In genomic region chr19:45311640-45312039, GRCh38 we compare ENCODE assay signal across 2 cellular contexts.
TF ChIP-seq lines count a peak whose summit lies in the region.

No MANE protein-coding gene starts in this region.

TF ChIP-seq in K562, 482 proteins besides CTCF, POLR2A, EP300 and RAD21:
- peak; percentile 48; the same call in 1 of the 2 replicates for TF ChIP-seq CREM (IDR thresholded peaks at IDR 0.05; ENCODE audit: low read depth)
- TF ChIP-seq GABPA (tag; conservative IDR thresholded peaks at IDR 0.05; ENCODE audit: low read depth), result 0 out of 2 replicates have a peak, but pooled peaks have one; percentile 36
- no peak for TF ChIP-seq ZC3H8 (IDR thresholded peaks at IDR 0.05)
- TF ChIP-seq C11orf30 (IDR thresholded peaks at IDR 0.05; ENCODE audit: low read depth), result no peak
- no peak for TF ChIP-seq RFX5 (IDR thresholded peaks at IDR 0.05; ENCODE audit: low read depth, low read length)
- TF ChIP-seq CREB1 (IDR thresholded peaks at IDR 0.05), result no peak; the same call in 1 of the 2 replicates
- TF ChIP-seq CREB1 (CRISPR knock-in tag; IDR thresholded peaks at IDR 0.05), result 0 out of 2 replicates have a peak, but pooled peaks have one; percentile 23
- peak; percentile 75 for TF ChIP-seq GABPB1 (CRISPR knock-in tag; IDR thresholded peaks at IDR 0.05)
- no peak for TF ChIP-seq BRD4 (IDR thresholded peaks at IDR 0.05)

TF ChIP-seq in HepG2, 621 proteins besides CTCF, POLR2A, EP300 and RAD21:
- TF ChIP-seq NFKB2 (CRISPR knock-in tag; IDR thresholded peaks at IDR 0.05; ENCODE audit: borderline replicate concordance), result no peak
- TF ChIP-seq ZBTB21 (CRISPR knock-in tag; IDR thresholded peaks at IDR 0.05), result peak; percentile 96
- TF ChIP-seq ZHX2 (IDR thresholded peaks at IDR 0.05; ENCODE audit: low read depth), result peak; percentile 77
- TF ChIP-seq ZHX2 (CRISPR knock-in tag; IDR thresholded peaks at IDR 0.05; ENCODE audit: borderline replicate concordance), result no peak
- TF ChIP-seq SP5 (CRISPR knock-in tag; IDR thresholded peaks at IDR 0.05; ENCODE audit: borderline replicate concordance, low read depth), result no peak
- TF ChIP-seq, protein P1, sequence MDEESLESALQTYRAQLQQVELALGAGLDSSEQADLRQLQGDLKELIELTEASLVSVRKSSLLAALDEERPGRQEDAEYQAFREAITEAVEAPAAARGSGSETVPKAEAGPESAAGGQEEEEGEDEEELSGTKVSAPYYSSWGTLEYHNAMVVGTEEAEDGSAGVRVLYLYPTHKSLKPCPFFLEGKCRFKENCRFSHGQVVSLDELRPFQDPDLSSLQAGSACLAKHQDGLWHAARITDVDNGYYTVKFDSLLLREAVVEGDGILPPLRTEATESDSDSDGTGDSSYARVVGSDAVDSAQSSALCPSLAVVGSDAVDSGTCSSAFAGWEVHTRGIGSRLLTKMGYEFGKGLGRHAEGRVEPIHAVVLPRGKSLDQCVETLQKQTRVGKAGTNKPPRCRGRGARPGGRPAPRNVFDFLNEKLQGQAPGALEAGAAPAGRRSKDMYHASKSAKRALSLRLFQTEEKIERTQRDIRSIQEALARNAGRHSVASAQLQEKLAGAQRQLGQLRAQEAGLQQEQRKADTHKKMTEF (CRISPR knock-in tag; IDR thresholded peaks at IDR 0.05), result peak; percentile 31; the same call in 1 of the 2 replicates
- no peak for TF ChIP-seq HNRNPLL (IDR thresholded peaks at IDR 0.05; ENCODE audit: low read depth, low read length, poor library complexity, severe bottlenecking)
- TF ChIP-seq THAP11 (CRISPR knock-in tag; IDR thresholded peaks at IDR 0.05), result peak; percentile 44; the same call in 1 of the 2 replicates
- TF ChIP-seq ZBTB7B (CRISPR knock-in tag; IDR thresholded peaks at IDR 0.05), result peak; percentile 30; the same call in 1 of the 2 replicates
- TF ChIP-seq KLF16 (CRISPR knock-in tag; IDR thresholded peaks at IDR 0.05), result no peak
- TF ChIP-seq, protein P2, sequence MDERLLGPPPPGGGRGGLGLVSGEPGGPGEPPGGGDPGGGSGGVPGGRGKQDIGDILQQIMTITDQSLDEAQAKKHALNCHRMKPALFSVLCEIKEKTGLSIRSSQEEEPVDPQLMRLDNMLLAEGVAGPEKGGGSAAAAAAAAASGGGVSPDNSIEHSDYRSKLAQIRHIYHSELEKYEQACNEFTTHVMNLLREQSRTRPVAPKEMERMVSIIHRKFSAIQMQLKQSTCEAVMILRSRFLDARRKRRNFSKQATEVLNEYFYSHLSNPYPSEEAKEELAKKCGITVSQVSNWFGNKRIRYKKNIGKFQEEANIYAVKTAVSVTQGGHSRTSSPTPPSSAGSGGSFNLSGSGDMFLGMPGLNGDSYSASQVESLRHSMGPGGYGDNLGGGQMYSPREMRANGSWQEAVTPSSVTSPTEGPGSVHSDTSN (CRISPR knock-in tag; IDR thresholded peaks at IDR 0.05), result no peak
- no peak for TF ChIP-seq NR2F2 (IDR thresholded peaks at IDR 0.05; ENCODE audit: borderline replicate concordance, low read depth)
- TF ChIP-seq ZNF143 (CRISPR knock-in tag; IDR thresholded peaks at IDR 0.05), result no peak
- peak; percentile 47 for TF ChIP-seq ZFX (CRISPR knock-in tag; IDR thresholded peaks at IDR 0.05; ENCODE audit: low read depth)
- peak; percentile 64 for TF ChIP-seq CREB1 (IDR thresholded peaks at IDR 0.05)
- peak; percentile 63; the same call in 1 of the 2 replicates for TF ChIP-seq CREB1 (CRISPR knock-in tag; IDR thresholded peaks at IDR 0.05)
- no peak for TF ChIP-seq ATF7-NPFF (CRISPR knock-in tag; IDR thresholded peaks at IDR 0.05; ENCODE audit: low read depth)
- TF ChIP-seq ELF1 (CRISPR knock-in tag; IDR thresholded peaks at IDR 0.05), result 0 out of 2 replicates have a peak, but pooled peaks have one; percentile 21
- TF ChIP-seq ZNF687 (CRISPR knock-in tag; IDR thresholded peaks at IDR 0.05), result peak; percentile 80
- TF ChIP-seq, protein P3, sequence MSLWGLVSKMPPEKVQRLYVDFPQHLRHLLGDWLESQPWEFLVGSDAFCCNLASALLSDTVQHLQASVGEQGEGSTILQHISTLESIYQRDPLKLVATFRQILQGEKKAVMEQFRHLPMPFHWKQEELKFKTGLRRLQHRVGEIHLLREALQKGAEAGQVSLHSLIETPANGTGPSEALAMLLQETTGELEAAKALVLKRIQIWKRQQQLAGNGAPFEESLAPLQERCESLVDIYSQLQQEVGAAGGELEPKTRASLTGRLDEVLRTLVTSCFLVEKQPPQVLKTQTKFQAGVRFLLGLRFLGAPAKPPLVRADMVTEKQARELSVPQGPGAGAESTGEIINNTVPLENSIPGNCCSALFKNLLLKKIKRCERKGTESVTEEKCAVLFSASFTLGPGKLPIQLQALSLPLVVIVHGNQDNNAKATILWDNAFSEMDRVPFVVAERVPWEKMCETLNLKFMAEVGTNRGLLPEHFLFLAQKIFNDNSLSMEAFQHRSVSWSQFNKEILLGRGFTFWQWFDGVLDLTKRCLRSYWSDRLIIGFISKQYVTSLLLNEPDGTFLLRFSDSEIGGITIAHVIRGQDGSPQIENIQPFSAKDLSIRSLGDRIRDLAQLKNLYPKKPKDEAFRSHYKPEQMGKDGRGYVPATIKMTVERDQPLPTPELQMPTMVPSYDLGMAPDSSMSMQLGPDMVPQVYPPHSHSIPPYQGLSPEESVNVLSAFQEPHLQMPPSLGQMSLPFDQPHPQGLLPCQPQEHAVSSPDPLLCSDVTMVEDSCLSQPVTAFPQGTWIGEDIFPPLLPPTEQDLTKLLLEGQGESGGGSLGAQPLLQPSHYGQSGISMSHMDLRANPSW (CRISPR knock-in tag; IDR thresholded peaks at IDR 0.05; ENCODE audit: borderline replicate concordance), result no peak
- TF ChIP-seq TEAD2 (CRISPR knock-in tag; IDR thresholded peaks at IDR 0.05), result no peak
- TF ChIP-seq YEATS2 (CRISPR knock-in tag; IDR thresholded peaks at IDR 0.05; ENCODE audit: borderline replicate concordance), result no peak
- no peak for TF ChIP-seq BHLHE40 (IDR thresholded peaks at IDR 0.05; ENCODE audit: low read length)
- no peak for TF ChIP-seq ZNF431 (CRISPR knock-in tag; IDR thresholded peaks at IDR 0.05; ENCODE audit: borderline replicate concordance, low read depth)
- TF ChIP-seq MAX (IDR thresholded peaks at IDR 0.05), result peak; percentile 62; the same call in 1 of the 2 replicates
- TF ChIP-seq KAT8 (CRISPR knock-in tag; IDR thresholded peaks at IDR 0.05), result peak; percentile 33; the same call in 1 of the 2 replicates
- no peak for TF ChIP-seq EHMT2 (IDR thresholded peaks at IDR 0.05; ENCODE audit: borderline replicate concordance, low read depth, low read length)
- no peak for TF ChIP-seq ZNF552 (CRISPR knock-in tag; IDR thresholded peaks at IDR 0.05; ENCODE audit: borderline replicate concordance)
- TF ChIP-seq ZSCAN21 (CRISPR knock-in tag; IDR thresholded peaks at IDR 0.05; ENCODE audit: borderline replicate concordance), result no peak
- TF ChIP-seq SIX1 (CRISPR knock-in tag; IDR thresholded peaks at IDR 0.05; ENCODE audit: borderline replicate concordance), result no peak
- TF ChIP-seq ASH2L (IDR thresholded peaks at IDR 0.05; ENCODE audit: insufficient read length, low read depth, low read length), result no peak
- TF ChIP-seq MTERF4 (CRISPR knock-in tag; IDR thresholded peaks at IDR 0.05), result no peak
- TF ChIP-seq GLI4 (CRISPR knock-in tag; IDR thresholded peaks at IDR 0.05; ENCODE audit: borderline replicate concordance), result no peak
- TF ChIP-seq, protein P4, sequence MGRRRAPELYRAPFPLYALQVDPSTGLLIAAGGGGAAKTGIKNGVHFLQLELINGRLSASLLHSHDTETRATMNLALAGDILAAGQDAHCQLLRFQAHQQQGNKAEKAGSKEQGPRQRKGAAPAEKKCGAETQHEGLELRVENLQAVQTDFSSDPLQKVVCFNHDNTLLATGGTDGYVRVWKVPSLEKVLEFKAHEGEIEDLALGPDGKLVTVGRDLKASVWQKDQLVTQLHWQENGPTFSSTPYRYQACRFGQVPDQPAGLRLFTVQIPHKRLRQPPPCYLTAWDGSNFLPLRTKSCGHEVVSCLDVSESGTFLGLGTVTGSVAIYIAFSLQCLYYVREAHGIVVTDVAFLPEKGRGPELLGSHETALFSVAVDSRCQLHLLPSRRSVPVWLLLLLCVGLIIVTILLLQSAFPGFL (CRISPR knock-in tag; IDR thresholded peaks at IDR 0.05), result no peak
- TF ChIP-seq NCOA1 (CRISPR knock-in tag; IDR thresholded peaks at IDR 0.05), result no peak
- TF ChIP-seq GABPA (IDR thresholded peaks at IDR 0.05; ENCODE audit: low read depth, low read length), result peak; percentile 48
- TF ChIP-seq GABPA (CRISPR knock-in tag; IDR thresholded peaks at IDR 0.05; ENCODE audit: low read depth), result peak; percentile 81
- TF ChIP-seq NR2C2 (CRISPR knock-in tag; IDR thresholded peaks at IDR 0.05; ENCODE audit: borderline replicate concordance), result peak; percentile 54; the same call in 1 of the 2 replicates
- peak; percentile 27; the same call in 1 of the 2 replicates for TF ChIP-seq GATAD2A (CRISPR knock-in tag; IDR thresholded peaks at IDR 0.05)
- peak; percentile 86 for TF ChIP-seq GABPB1 (CRISPR knock-in tag; IDR thresholded peaks at IDR 0.05)
- peak; percentile 86 for TF ChIP-seq HOXA3 (CRISPR knock-in tag; IDR thresholded peaks at IDR 0.05)
- no peak for TF ChIP-seq ZNF7 (CRISPR knock-in tag; IDR thresholded peaks at IDR 0.05)
TF ChIP-seq in HepG2: peak in this region for 16.
